ENCODE assay signal across 8 cellular contexts in the genomic region with DNA sequence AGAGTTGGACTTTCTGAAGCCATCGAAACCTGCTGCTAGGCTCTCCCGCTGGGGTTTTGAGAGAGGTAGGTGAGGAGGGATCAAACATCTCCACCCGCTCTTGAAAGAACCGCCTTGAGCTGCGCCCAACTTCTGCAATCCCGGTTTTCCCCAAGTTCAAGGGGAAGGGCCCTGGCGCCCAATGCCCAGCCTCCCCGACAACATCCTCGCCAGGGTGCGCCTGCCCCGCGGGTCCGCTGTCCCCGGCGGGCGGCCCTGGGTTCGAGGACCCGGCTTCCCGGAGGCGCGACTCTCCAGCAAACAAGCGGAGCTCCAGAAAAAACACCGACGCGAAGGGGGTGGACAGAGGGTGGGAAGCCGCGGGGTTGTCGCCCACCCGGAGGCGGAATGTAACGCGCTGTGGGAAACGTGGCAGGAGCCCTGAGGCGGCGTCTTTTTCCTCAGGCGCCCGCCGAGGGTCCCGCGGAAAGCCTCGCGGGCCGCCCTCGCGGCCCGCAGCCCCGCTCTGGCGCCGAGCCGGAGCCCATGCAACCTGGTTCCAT. TPM values are rescaled to one million over a fixed set of nuclear protein-coding genes. Genes with fewer than 3 reads are reported as not detected.
DNase-seq lines count a peak whose midpoint lies in the region; ATAC-seq and TF ChIP-seq lines count a peak whose summit lies in the region.

No MANE protein-coding gene starts in this region.

- DNase-seq in Caco-2 (peak; percentile 33 to 35), Karpas-422 (peak; percentile 64), activated T-cell treated with anti-CD3 and anti-CD28 coated beads for 24 hours (ENCODE audit: low read depth) (peak; percentile 17), fibroblast of mammary gland (ENCODE audit: low read depth) (peak; percentile 45), GM13976 (ENCODE audit: low spot score) (no peak)
- peak; percentile 66 for DNase-seq in natural killer cell treated with Interleukin-12 subunit alpha and Interleukin-12 subunit beta and Interleukin-15 and Interleukin-18, amount 100 ng/mL, for 72 hours (ENCODE audit: low spot score)

- H3K4me3 ChIP-seq in Caco-2 (ENCODE audit: low read depth, low read length) (peak overlapping the region; percentile 90), Karpas-422 (ENCODE audit: low read length) (peak overlapping the region; percentile 83), fibroblast of mammary gland (ENCODE audit: control insufficient read depth, low read depth, low read length) (peak overlapping the region; percentile 74), thymus (ENCODE audit: low read length) (peak overlapping the region; percentile 94)

- H3K27ac Mint-ChIP-seq in Caco-2 (ENCODE audit: unreplicated experiment), result peak overlapping the region; percentile 99
- H3K27ac Mint-ChIP-seq in natural killer cell treated with Interleukin-12 subunit alpha and Interleukin-12 subunit beta and Interleukin-15 and Interleukin-18, amount 100 ng/mL, for 72 hours, result peak overlapping the region; percentile 86 to 90

- peak overlapping the region; percentile 95 for H3K4me3 Mint-ChIP-seq in Caco-2 (ENCODE audit: unreplicated experiment)
- peak overlapping the region; percentile 97 for H3K4me3 Mint-ChIP-seq in natural killer cell treated with Interleukin-12 subunit alpha and Interleukin-12 subunit beta and Interleukin-15 and Interleukin-18, amount 100 ng/mL, for 72 hours

- ATAC-seq in GM21529 (IDR thresholded peaks at IDR 0.05; ENCODE audit: unreplicated experiment), result peak; percentile 15
- ATAC-seq in natural killer cell treated with Interleukin-12 subunit alpha and Interleukin-12 subunit beta and Interleukin-15 and Interleukin-18, amount 100 ng/mL, for 72 hours, result peak; percentile 13 to 50

- TSS peak; percentile 94 for BruUV-seq in Caco-2 (replicated peaks; lab: Mats Ljungman, UMichigan)

- TF ChIP-seq CTCF in Caco-2 (IDR thresholded peaks at IDR 0.05; ENCODE audit: insufficient read depth in 1 of 2, low read depth in 1 of 2, low read length in 1 of 2, severe bottlenecking in 1 of 2, unreplicated experiment in 1 of 2) (no peak), fibroblast of mammary gland (conservative IDR thresholded peaks at IDR 0.05; ENCODE audit: control insufficient read depth, insufficient read depth, low read depth, low read length) (no peak), GM13976 (IDR thresholded peaks at IDR 0.05; ENCODE audit: borderline replicate concordance, control extremely low read depth, extremely low read depth, insufficient read depth, missing control alignments) (no peak)

- CTCF ChIA-PET in Caco-2 (lab: Charles Lee), result no interaction called here

- no peaks in the 10 kb centered on the region for H4K20me1 ChIP-seq in Karpas-422 (ENCODE audit: insufficient read depth, low read depth, low read length)

- H3K36me3 ChIP-seq in Caco-2 (ENCODE audit: control insufficient read depth, insufficient read depth, low read length), result no peaks in the 10 kb centered on the region
- H3K36me3 ChIP-seq in Karpas-422 (ENCODE audit: insufficient read depth, low read length), result peaks cover 22% of the 10 kb centered on the region
- peaks cover 4% of the 10 kb centered on the region for H3K36me3 ChIP-seq in thymus (ENCODE audit: control insufficient read depth, insufficient read depth)

- intact Hi-C loops in Caco-2 (cut with micrococcal nuclease; ENCODE audit: unreplicated experiment), result loop anchor here (5.0 kb wide), 1 partner anchor 50 kb away; no protein-coding TSS in a partner anchor

- peak overlapping the region; percentile 44; the same call in 1 of the 2 replicates for H2AFZ ChIP-seq in Karpas-422 (ENCODE audit: low read length)

- POLR2A ChIA-PET in Caco-2 (lab: Charles Lee), result interaction anchor here (0.7 kb wide), 1 partner anchor 13 kb away, joined by 5 read pairs; no protein-coding TSS in a partner anchor

- H3K9me2 ChIP-seq in Karpas-422 (replicated peaks; ENCODE audit: insufficient read depth, low read length), result no peaks in the 10 kb centered on the region

- H3K27ac ChIP-seq in Karpas-422 (ENCODE audit: low read length), result peak overlapping the region; percentile 56
- peak overlapping the region; percentile 86 for H3K27ac ChIP-seq in thymus (ENCODE audit: low read depth)

- H3K27me3 Mint-ChIP-seq in Caco-2 (ENCODE audit: insufficient read depth, unreplicated experiment), result no peaks in the 10 kb centered on the region
- H3K27me3 Mint-ChIP-seq in natural killer cell treated with Interleukin-12 subunit alpha and Interleukin-12 subunit beta and Interleukin-15 and Interleukin-18, amount 100 ng/mL, for 72 hours, result no peaks in the 10 kb centered on the region

- H3K9me3 ChIP-seq in Caco-2 (no peaks in the 10 kb centered on the region), Karpas-422 (ENCODE audit: low read length) (no peaks in the 10 kb centered on the region), thymus (ENCODE audit: control insufficient read depth) (no peaks in the 10 kb centered on the region)

- peaks cover 37% of the 10 kb centered on the region for H3K36me3 Mint-ChIP-seq in Caco-2 (ENCODE audit: insufficient read depth, unreplicated experiment)
- peaks cover 14% of the 10 kb centered on the region for H3K36me3 Mint-ChIP-seq in natural killer cell treated with Interleukin-12 subunit alpha and Interleukin-12 subunit beta and Interleukin-15 and Interleukin-18, amount 100 ng/mL, for 72 hours

- WGBS in thymus, result under 1% methylated on average over 50 of the region's 50 CpGs

- H3K9me3 Mint-ChIP-seq in Caco-2 (ENCODE audit: unreplicated experiment), result no peaks in the 10 kb centered on the region
- no peaks in the 10 kb centered on the region for H3K9me3 Mint-ChIP-seq in natural killer cell treated with Interleukin-12 subunit alpha and Interleukin-12 subunit beta and Interleukin-15 and Interleukin-18, amount 100 ng/mL, for 72 hours

- 0 out of 2 replicates have a peak, but pooled peaks cover 8% of the 10 kb centered on the region for H3K4me1 ChIP-seq in Caco-2
- H3K4me1 ChIP-seq in Karpas-422 (ENCODE audit: low read length), result peaks cover 22% of the 10 kb centered on the region
- H3K4me1 ChIP-seq in thymus (ENCODE audit: control insufficient read depth, insufficient read depth, low read length), result peaks cover 7% of the 10 kb centered on the region

- no peaks in the 10 kb centered on the region for H3K4me1 Mint-ChIP-seq in Caco-2 (ENCODE audit: low read depth, unreplicated experiment)
- H3K4me1 Mint-ChIP-seq in natural killer cell treated with Interleukin-12 subunit alpha and Interleukin-12 subunit beta and Interleukin-15 and Interleukin-18, amount 100 ng/mL, for 72 hours (ENCODE audit: low read depth in 2 of 2), result peaks cover 16 to 31% of the 10 kb centered on the region in 2 donors

- H3K9ac ChIP-seq in Karpas-422 (ENCODE audit: low read length), result peak overlapping the region; percentile 85

- peaks cover 52% of the 10 kb centered on the region for H3K79me2 ChIP-seq in Karpas-422 (ENCODE audit: low read length)

- peak overlapping the region; percentile 86 for H3K4me2 ChIP-seq in Karpas-422 (ENCODE audit: low read depth, low read length, poor library complexity, severe bottlenecking)

- in situ Hi-C loops in GM13976 (cut with MboI; ENCODE audit: low sequenced_read_pairs, unreplicated experiment), result loop anchor here (10.0 kb wide), 1 partner anchor 173 kb away; no protein-coding TSS in a partner anchor

- no peaks in the 10 kb centered on the region for H3K27me3 ChIP-seq in Caco-2 (replicated peaks; ENCODE audit: control insufficient read depth, insufficient read depth, low read length)
- H3K27me3 ChIP-seq in Karpas-422 (ENCODE audit: low read length), result no peaks in the 10 kb centered on the region
- no peaks in the 10 kb centered on the region for H3K27me3 ChIP-seq in thymus (ENCODE audit: control insufficient read depth, insufficient read depth)

RNA-seq across cellular contexts. Expression of a gene that starts 0.6 kb away (rescaled TPM):
- total RNA-seq in Caco-2 (2022), result 28.0 and 32.3 TPM in 2 replicates
- 13.6 and 13.7 TPM in 2 replicates for total RNA-seq in Karpas-422 (2014; rRNA removed; shearing (Covaris generic); ENCODE audit: low replicate concordance)
- total RNA-seq in natural killer cell treated with Interleukin-12 subunit alpha and Interleukin-12 subunit beta and Interleukin-15 and Interleukin-18, amount 100 ng/mL, for 72 hours, result 10 to 100 TPM; 52.2 to 54.9 TPM
- 62.0 TPM for polyA plus RNA-seq in thymus
